ENCODE assay signal across 9 cellular contexts in the genomic region with DNA sequence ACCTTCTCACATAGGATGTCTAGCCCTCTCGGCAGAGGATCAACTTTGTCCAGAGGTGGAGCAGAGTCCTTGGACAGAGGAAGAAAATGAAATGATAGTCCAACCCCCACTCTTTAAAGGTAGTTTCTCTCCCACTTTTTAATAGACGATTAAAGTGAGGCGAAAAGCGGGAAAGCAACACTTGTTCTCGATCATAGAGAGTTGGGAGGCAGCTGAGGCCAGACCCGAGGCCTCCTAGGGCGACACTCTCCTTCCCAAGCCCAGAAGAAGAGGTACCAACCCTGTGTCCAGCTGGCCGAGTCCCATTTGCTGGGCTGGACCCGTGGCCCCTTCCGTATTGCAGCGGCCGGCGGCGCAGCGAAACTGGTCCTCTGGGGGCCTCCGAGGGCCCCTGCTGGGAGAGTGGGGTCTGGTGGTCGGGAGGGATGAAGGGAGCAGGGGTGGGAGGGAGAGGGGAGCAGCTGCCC. TPM values are rescaled to one million over a fixed set of nuclear protein-coding genes. Genes with fewer than 3 reads are reported as not detected.
DNase-seq lines count a peak whose midpoint lies in the region; ATAC-seq and TF ChIP-seq lines count a peak whose summit lies in the region.
"Had no signal": no experiment of that assay in that cellular context is flagged by ENCODE, and none has a peak within 500 bp of the region (broad histone marks: within the 10 kb centered on the region; RNA-seq: fewer than 3 reads in every experiment).

No MANE protein-coding gene starts in this region.

- DNase-seq in AG04450 (ENCODE audit: low read depth, low spot score) = no peak
- no peak for DNase-seq in PC-9
- DNase-seq in fibroblast of peridontal ligament (ENCODE audit: extremely low read depth) = peak; percentile 39
- no peak for DNase-seq in omental fat pad (ENCODE audit: low spot score)
- DNase-seq in cortex of kidney (lab: John Stamatoyannopoulos, UW) = no peak
- DNase-seq in COR-L47 (lab: John Stamatoyannopoulos, UW) = no peak
- DNase-seq in HuH-7.5 (ENCODE audit: low spot score) = no peak

- 0 out of 2 replicates have a peak, but pooled peaks cover under 1% of the 10 kb centered on the region for H3K4me1 ChIP-seq in PC-9 (replicated peaks; ENCODE audit: insufficient read depth)

- TF ChIP-seq CTCF in AG04450 (IDR thresholded peaks at IDR 0.05; ENCODE audit: low read depth, low read length) (no peak), PC-9 (conservative IDR thresholded peaks at IDR 0.05) (no peak), omental fat pad (IDR thresholded peaks at IDR 0.05) (no peak)

- CTCF ChIA-PET in AG04450 (lab: Charles Lee) = interaction anchor here (0.6 to 2.9 kb wide), 6 partner anchors 9 to 728 kb away, joined by 3 to 22 read pairs (median 6); no protein-coding TSS in a partner anchor
- CTCF ChIA-PET in PC-9 (lab: Charles Lee) = interaction anchor here (0.6 kb wide), 2 partner anchors 89 to 270 kb away, joined by 8 to 9 read pairs; no protein-coding TSS in a partner anchor

- H4K20me1 ChIP-seq in PC-9 (ENCODE audit: insufficient read depth) = no peaks in the 10 kb centered on the region

- POLR2A ChIA-PET in AG04450 (lab: Yijun Ruan, JAX) = interaction anchor here (0.6 kb wide), 1 partner anchor 91 kb away, joined by 5 read pairs; no protein-coding TSS in a partner anchor
- POLR2A ChIA-PET in PC-9 (lab: Charles Lee; ENCODE audit: unreplicated experiment) = interaction anchor here (0.5 to 0.6 kb wide), 2 partner anchors 231 to 240 kb away, joined by 3 read pairs; no protein-coding TSS in a partner anchor

- no peaks in the 10 kb centered on the region; the same call in 1 of the 2 replicates for H3K9me3 ChIP-seq in AG04450 (ENCODE audit: control insufficient read depth, insufficient read depth, low read length)
- no peaks in the 10 kb centered on the region for H3K9me3 ChIP-seq in PC-9 (ENCODE audit: insufficient read depth, low read depth)

- peak overlapping the region; percentile 98 for H3K4me3 ChIP-seq in AG04450 (ENCODE audit: low read depth, low read length)
- H3K4me3 ChIP-seq in PC-9 = peak overlapping the region; percentile 38; the same call in 1 of the 2 replicates

- H2AFZ ChIP-seq in PC-9 = no peak overlapping the region

- no peaks in the 10 kb centered on the region for H3K9me2 ChIP-seq in PC-9 (ENCODE audit: insufficient read depth)

- H3K27ac ChIP-seq in AG04450 (ENCODE audit: low read depth, low read length) = peak overlapping the region; percentile 97
- no peak overlapping the region for H3K27ac ChIP-seq in PC-9

- peaks cover 48% of the 10 kb centered on the region for H3K79me2 ChIP-seq in PC-9 (ENCODE audit: low read depth)

- ATAC-seq in omental fat pad (ENCODE audit: low FRiP score) = peak; percentile 0
- ATAC-seq in HG03095 (IDR thresholded peaks at IDR 0.05; ENCODE audit: unreplicated experiment) = no peak

- H3K27me3 ChIP-seq in AG04450 (ENCODE audit: control insufficient read depth, insufficient read depth, low read length) (no peaks in the 10 kb centered on the region), PC-9 (ENCODE audit: insufficient read depth, low read depth) (no peaks in the 10 kb centered on the region)

- peaks cover 4% of the 10 kb centered on the region; the same call in 1 of the 2 replicates for H3F3A ChIP-seq in PC-9 (ENCODE audit: insufficient read depth, low read depth)

- no peaks in the 10 kb centered on the region for H3K36me3 ChIP-seq in PC-9 (ENCODE audit: low read depth)

- BruUV-seq in PC-9 (replicated peaks; lab: Mats Ljungman, UMichigan) = no TSS peak

- intact Hi-C loops in PC-9 (cut with micrococcal nuclease; ENCODE audit: unreplicated experiment) = loop anchor here (1.0 to 10.0 kb wide), 7 partner anchors 85 to 632 kb away; no protein-coding TSS in a partner anchor

- H3K4me2 ChIP-seq in PC-9 = peak overlapping the region; percentile 56

RNA-seq across cellular contexts. Expression of a gene that starts 2.3 kb away (rescaled TPM):
- 168 and 203 TPM in 2 replicates for polyA plus RNA-seq in AG04450 (2011; rRNA removed)
- 290 TPM in 2 replicates for polyA minus RNA-seq in AG04450 (2011; rRNA and poly(A)+ RNA removed)
- total RNA-seq in PC-9 (2021) = 146 and 174 TPM in 2 replicates
- 10 to 100 TPM in 2 of 4 donors, 1 to 10 TPM in 2; 2.5 to 52.0 (median 7.3) TPM for total RNA-seq in omental fat pad
- total RNA-seq: activated CD4-positive, alpha-beta T cell treated with anti-CD3 and anti-CD28 coated beads, Interleukin-2, amount 10 ng/mL, durations not matched to agents 7 days and 5 days had no signal
